In genomic region chr1:200985481-200985880, GRCh38 we compare ENCODE assay signal across 32 cellular contexts.
"Had no signal": no experiment of that assay in that cellular context is flagged by ENCODE, and none has a peak within 500 bp of the region (broad histone marks: within the 10 kb centered on the region; RNA-seq: fewer than 3 reads in every experiment).

No MANE protein-coding gene starts in this region.

- H3K4me1 ChIP-seq: ascending aorta, breast epithelium, colonic mucosa, esophagus squamous epithelium, gastroesophageal sphincter had no signal

- ATAC-seq: activated CD4-positive, CD25-positive, alpha-beta regulatory T cell treated with anti-CD3 and anti-CD28 coated beads, Interleukin-2, amount 50 U/mL, for 24 hours; gastroesophageal sphincter; heart right ventricle; T-cell had no signal

- H3K4me3 Mint-ChIP-seq: activated B cell treated with CpG ODN at 0.5 μM for 24 hours; activated naive CD8-positive, alpha-beta T cell; activated T-helper 1 cell treated with anti-CD3 and anti-CD28 coated beads, Interleukin-12 subunit alpha, Interleukin-12 subunit beta, Interleukin-2, Interleukin-4 antibody, amounts not matched to agents 30 ng/mL and 10 ng/mL and 1 ng/mL, durations not matched to agents 14 hours and 24 hours and 36 hours; brain; T-cell; T-helper 1 cell treated with Interleukin-12 subunit alpha and Interleukin-12 subunit beta and Interleukin-4 antibody, amounts not matched to agents 30 μg/mL and 1 μg/mL, for 36 hours; T-helper 2 cell treated with Interferon-gamma antibody and Interleukin-4, amounts not matched to agents 5 μg/mL and 100 μg/mL, for 36 hours had no signal

- H3K4me1 Mint-ChIP-seq: activated B cell treated with CpG ODN at 0.5 μM for 24 hours, brain, T-cell had no signal

- DNase-seq: activated B cell treated with CpG ODN at 0.5 μM for 24 hours; activated CD4-positive, alpha-beta T cell treated with anti-CD3 and anti-CD28 coated beads for 48 hours; activated CD4-positive, alpha-beta T cell treated with anti-CD3 and anti-CD28 coated beads, Interleukin-2, amount 50 U/mL, for 1 hour; activated CD4-positive, alpha-beta T cell treated with anti-CD3 and anti-CD28 coated beads, Interleukin-2, amount 50 U/mL, for 48 hours; activated CD8-positive, alpha-beta memory T cell treated with anti-CD3 and anti-CD28 coated beads, Interleukin-2, amount 50 U/mL, for 48 hours; activated effector memory CD4-positive, alpha-beta T cell treated with anti-CD3 and anti-CD28 coated beads, Interleukin-2, amount 50 U/mL, for 16 hours; activated naive CD4-positive, alpha-beta T cell treated with anti-CD3 and anti-CD28 coated beads, Interleukin-2, amount 50 U/mL, for 16 hours; activated T-cell treated with anti-CD3 and anti-CD28 coated beads for 4 hours; activated T-cell treated with anti-CD3 and anti-CD28 coated beads, Interleukin-2, amount 50 U/mL, for 48 hours; central memory CD4-positive, alpha-beta T cell; cerebellar nuclear complex; colonic mucosa; effector CD8-positive, alpha-beta T cell; esophagus squamous epithelium; foreskin melanocyte; heart right ventricle; SW 1271; T-cell; T1000; WERI-Rb-1 had no signal

- H3K9me3 ChIP-seq: ascending aorta, breast epithelium, colonic mucosa, esophagus squamous epithelium, gastroesophageal sphincter, heart right ventricle had no signal

- H3K27ac Mint-ChIP-seq: activated B cell treated with CpG ODN at 0.5 μM for 24 hours; activated naive CD8-positive, alpha-beta T cell; activated T-helper 1 cell treated with anti-CD3 and anti-CD28 coated beads, Interleukin-12 subunit alpha, Interleukin-12 subunit beta, Interleukin-2, Interleukin-4 antibody, amounts not matched to agents 30 ng/mL and 10 ng/mL and 1 ng/mL, durations not matched to agents 14 hours and 24 hours and 36 hours; activated T-helper 2 cell treated with anti-CD3 and anti-CD28 coated beads, Interferon-gamma antibody, Interleukin-2, Interleukin-4, amounts not matched to agents 10 μg/mL and 5 μg/mL and 100 μg/mL, durations not matched to agents 14 hours and 24 hours and 36 hours; brain; T-helper 1 cell treated with Interleukin-12 subunit alpha and Interleukin-12 subunit beta and Interleukin-4 antibody, amounts not matched to agents 30 μg/mL and 1 μg/mL, for 36 hours; T-helper 2 cell treated with Interferon-gamma antibody and Interleukin-4, amounts not matched to agents 5 μg/mL and 100 μg/mL, for 36 hours had no signal

- H3K27ac ChIP-seq: ascending aorta, breast epithelium, cardiac muscle cell, colonic mucosa, epithelial cell of prostate, esophagus squamous epithelium, gastroesophageal sphincter, heart right ventricle, WERI-Rb-1 had no signal

- H3K27me3 Mint-ChIP-seq: activated B cell treated with CpG ODN at 0.5 μM for 24 hours; activated naive CD8-positive, alpha-beta T cell; brain; T-cell had no signal

- H3K36me3 ChIP-seq: ascending aorta, breast epithelium, cardiac muscle cell, colonic mucosa had no signal

- H3K27me3 ChIP-seq: ascending aorta, breast epithelium, cardiac muscle cell, colonic mucosa, esophagus squamous epithelium, gastroesophageal sphincter, heart right ventricle had no signal

- H3K9me3 Mint-ChIP-seq: activated B cell treated with CpG ODN at 0.5 μM for 24 hours; activated T-helper 1 cell treated with anti-CD3 and anti-CD28 coated beads, Interleukin-12 subunit alpha, Interleukin-12 subunit beta, Interleukin-2, Interleukin-4 antibody, amounts not matched to agents 30 ng/mL and 10 ng/mL and 1 ng/mL, durations not matched to agents 14 hours and 24 hours and 36 hours; activated T-helper 2 cell treated with anti-CD3 and anti-CD28 coated beads, Interferon-gamma antibody, Interleukin-2, Interleukin-4, amounts not matched to agents 10 μg/mL and 5 μg/mL and 100 μg/mL, durations not matched to agents 14 hours and 24 hours and 36 hours; T-cell; T-helper 1 cell treated with Interleukin-12 subunit alpha and Interleukin-12 subunit beta and Interleukin-4 antibody, amounts not matched to agents 30 μg/mL and 1 μg/mL, for 36 hours; T-helper 2 cell treated with Interferon-gamma antibody and Interleukin-4, amounts not matched to agents 5 μg/mL and 100 μg/mL, for 36 hours had no signal

- H3K4me3 ChIP-seq: ascending aorta, breast epithelium, cardiac muscle cell, colonic mucosa, esophagus squamous epithelium, gastroesophageal sphincter, heart right ventricle had no signal
